In genomic region chr12:54018608-54018984, GRCh38 we compare ENCODE assay signal across 10 cellular contexts. TPM values are rescaled to one million over a fixed set of nuclear protein-coding genes. Genes with fewer than 3 reads are reported as not detected.
DNase-seq lines count a peak whose midpoint lies in the region; ATAC-seq and TF ChIP-seq lines count a peak whose summit lies in the region.
"Had no signal": no experiment of that assay in that cellular context is flagged by ENCODE, and none has a peak within 500 bp of the region (broad histone marks: within the 10 kb centered on the region; RNA-seq: fewer than 3 reads in every experiment).

No MANE protein-coding gene starts in this region.

- peak overlapping the region; percentile 82 for H3K4me3 Mint-ChIP-seq in activated T-helper 1 cell treated with anti-CD3 and anti-CD28 coated beads, Interleukin-12 subunit alpha, Interleukin-12 subunit beta, Interleukin-2, Interleukin-4 antibody, amounts not matched to agents 30 ng/mL and 10 ng/mL and 1 ng/mL, durations not matched to agents 14 hours and 24 hours and 36 hours

- peaks cover 27% of the 10 kb centered on the region; the same call in 1 of the 2 replicates for H3K4me1 ChIP-seq in HUES48 (ENCODE audit: control insufficient read depth, insufficient read depth, low read length)
- H3K4me1 ChIP-seq in mucosa of descending colon (ENCODE audit: low read depth) = peaks cover 6% of the 10 kb centered on the region

- H3K4me3 ChIP-seq in BJ (ENCODE audit: low read depth, low read length) = peak overlapping the region; percentile 72
- H3K4me3 ChIP-seq in HUES48 (ENCODE audit: low read depth, low read length) = peak overlapping the region; percentile 34; the same call in 1 of the 2 replicates
- no peak overlapping the region for H3K4me3 ChIP-seq in mucosa of descending colon

- H3K27me3 ChIP-seq in BJ (ENCODE audit: control insufficient read depth, insufficient read depth, low read length) = peaks cover 13% of the 10 kb centered on the region
- H3K27me3 ChIP-seq in HUES48 (ENCODE audit: control insufficient read depth, insufficient read depth, low read length) = peaks cover 100% of the 10 kb centered on the region

- POLR2A ChIA-PET in BJ (lab: Charles Lee) = no interaction called here

- DNase-seq in BJ (ENCODE audit: low read depth) (no peak), myocyte (ENCODE audit: low read depth) (peak; percentile 75), NCI-H526 (lab: John Stamatoyannopoulos, UW) (no peak), mucosa of descending colon (no peak), 8988T (no peak)
- DNase-seq in activated T-helper 1 cell treated with anti-CD3 and anti-CD28 coated beads, Interleukin-12 subunit alpha, Interleukin-12 subunit beta, Interleukin-2, Interleukin-4 antibody, amounts not matched to agents 30 ng/mL and 10 ng/mL and 1 ng/mL, durations not matched to agents 14 hours and 24 hours and 36 hours (ENCODE audit: low spot score) = no peak
- no peak for DNase-seq in activated CD4-positive, alpha-beta T cell treated with anti-CD3 and anti-CD28 coated beads for 1 hour
- DNase-seq: NCI-H2029 treated with DMSO at 0.1 percent for 48 hours had no signal

- no peaks in the 10 kb centered on the region for H3K36me3 Mint-ChIP-seq in activated T-helper 1 cell treated with anti-CD3 and anti-CD28 coated beads, Interleukin-12 subunit alpha, Interleukin-12 subunit beta, Interleukin-2, Interleukin-4 antibody, amounts not matched to agents 30 ng/mL and 10 ng/mL and 1 ng/mL, durations not matched to agents 14 hours and 24 hours and 36 hours (ENCODE audit: low read depth)

- no peaks in the 10 kb centered on the region for H3K36me3 ChIP-seq in BJ (ENCODE audit: control insufficient read depth, insufficient read depth, low read length)
- no peaks in the 10 kb centered on the region for H3K36me3 ChIP-seq in HUES48 (ENCODE audit: control insufficient read depth, insufficient read depth, low read length)
- no peaks in the 10 kb centered on the region for H3K36me3 ChIP-seq in mucosa of descending colon (ENCODE audit: low read depth)

- no peak for ATAC-seq in mucosa of descending colon

- no peak overlapping the region for H3K9ac ChIP-seq in HUES48 (ENCODE audit: low read depth, low read length)

- TF ChIP-seq CTCF in BJ (IDR thresholded peaks at IDR 0.05; ENCODE audit: insufficient read depth, low read depth, low read length) (no peak), mucosa of descending colon (IDR thresholded peaks at IDR 0.05) (no peak)

- CTCF ChIA-PET in BJ (lab: Yijun Ruan, JAX) = no interaction called here

- H3K9me3 ChIP-seq in HUES48 (ENCODE audit: control insufficient read depth, insufficient read depth, low read length) = no peaks in the 10 kb centered on the region
- no peaks in the 10 kb centered on the region for H3K9me3 ChIP-seq in mucosa of descending colon

- H3K4me1 Mint-ChIP-seq in activated T-helper 1 cell treated with anti-CD3 and anti-CD28 coated beads, Interleukin-12 subunit alpha, Interleukin-12 subunit beta, Interleukin-2, Interleukin-4 antibody, amounts not matched to agents 30 ng/mL and 10 ng/mL and 1 ng/mL, durations not matched to agents 14 hours and 24 hours and 36 hours (ENCODE audit: low read depth) = peaks cover 21% of the 10 kb centered on the region

- no peaks in the 10 kb centered on the region for H3K9me3 Mint-ChIP-seq in activated T-helper 1 cell treated with anti-CD3 and anti-CD28 coated beads, Interleukin-12 subunit alpha, Interleukin-12 subunit beta, Interleukin-2, Interleukin-4 antibody, amounts not matched to agents 30 ng/mL and 10 ng/mL and 1 ng/mL, durations not matched to agents 14 hours and 24 hours and 36 hours

- no peak overlapping the region for H3K27ac Mint-ChIP-seq in activated T-helper 1 cell treated with anti-CD3 and anti-CD28 coated beads, Interleukin-12 subunit alpha, Interleukin-12 subunit beta, Interleukin-2, Interleukin-4 antibody, amounts not matched to agents 30 ng/mL and 10 ng/mL and 1 ng/mL, durations not matched to agents 14 hours and 24 hours and 36 hours

- H3K27me3 Mint-ChIP-seq in activated T-helper 1 cell treated with anti-CD3 and anti-CD28 coated beads, Interleukin-12 subunit alpha, Interleukin-12 subunit beta, Interleukin-2, Interleukin-4 antibody, amounts not matched to agents 30 ng/mL and 10 ng/mL and 1 ng/mL, durations not matched to agents 14 hours and 24 hours and 36 hours (ENCODE audit: insufficient read depth) = peaks cover 71% of the 10 kb centered on the region

- intact Hi-C loops in activated T-helper 1 cell treated with anti-CD3 and anti-CD28 coated beads, Interleukin-12 subunit alpha, Interleukin-12 subunit beta, Interleukin-2, Interleukin-4 antibody, amounts not matched to agents 30 ng/mL and 10 ng/mL and 1 ng/mL, durations not matched to agents 14 hours and 24 hours and 36 hours (cut with micrococcal nuclease) = loop anchor here (2.0 kb wide), 1 partner anchor 14 kb away; the partner anchor contains the start of gene HOXC5
- intact Hi-C loops in mucosa of descending colon (cut with DNase I, micrococcal nuclease) = no loop called here

- H3K27ac ChIP-seq in HUES48 (ENCODE audit: low read depth, low read length) = no peak overlapping the region

RNA-seq across cellular contexts. Expression of gene HOXC6, which starts 9.6 kb away (rescaled TPM):
- polyA plus RNA-seq in BJ (2011; rRNA removed) = 4.5 and 5.9 TPM in 2 replicates
- polyA minus RNA-seq in BJ (2011; rRNA and poly(A)+ RNA removed) = 1.8 and 2.1 TPM in 2 replicates
- total RNA-seq in activated T-helper 1 cell treated with anti-CD3 and anti-CD28 coated beads, Interleukin-12 subunit alpha, Interleukin-12 subunit beta, Interleukin-2, Interleukin-4 antibody, amounts not matched to agents 30 ng/mL and 10 ng/mL and 1 ng/mL, durations not matched to agents 14 hours and 24 hours and 36 hours = not detected in 2 replicates
- total RNA-seq in myocyte = 1.6 and 2.3 TPM in 2 replicates
- polyA plus RNA-seq in myocyte (2012) = 21.8 TPM
- under 1 TPM in 2 of 3 donors, not detected in 1; 0.22 to 0.32 TPM for total RNA-seq in mucosa of descending colon
- total RNA-seq: lung microvascular endothelial cell had no signal

RNA-seq across cellular contexts. Expression of gene HOXC8, which starts 9.8 kb away (rescaled TPM):
- 1.6 and 1.8 TPM in 2 replicates for polyA plus RNA-seq in BJ (2011; rRNA removed)
- 0.51 and 0.62 TPM in 2 replicates for polyA minus RNA-seq in BJ (2011; rRNA and poly(A)+ RNA removed)
- total RNA-seq in activated T-helper 1 cell treated with anti-CD3 and anti-CD28 coated beads, Interleukin-12 subunit alpha, Interleukin-12 subunit beta, Interleukin-2, Interleukin-4 antibody, amounts not matched to agents 30 ng/mL and 10 ng/mL and 1 ng/mL, durations not matched to agents 14 hours and 24 hours and 36 hours = not detected in 2 replicates
- total RNA-seq in myocyte (9.9 and 11.4 TPM in 2 replicates), mucosa of descending colon (not detected)
- 23.7 TPM for polyA plus RNA-seq in myocyte (2012)
- total RNA-seq: lung microvascular endothelial cell had no signal

RNA-seq across cellular contexts. Expression of gene HOXC5, which starts 14.3 kb away (rescaled TPM):
- polyA plus RNA-seq in BJ (2011; rRNA removed) = 0.06 TPM in 1 of 2 replicates, not detected in the other
- polyA minus RNA-seq in BJ (2011; rRNA and poly(A)+ RNA removed) = 0.24 and 0.36 TPM in 2 replicates
- not detected in 2 replicates for total RNA-seq in activated T-helper 1 cell treated with anti-CD3 and anti-CD28 coated beads, Interleukin-12 subunit alpha, Interleukin-12 subunit beta, Interleukin-2, Interleukin-4 antibody, amounts not matched to agents 30 ng/mL and 10 ng/mL and 1 ng/mL, durations not matched to agents 14 hours and 24 hours and 36 hours
- total RNA-seq in myocyte (1.2 and 1.4 TPM in 2 replicates), mucosa of descending colon (not detected)
- polyA plus RNA-seq in myocyte (2012) = 0.71 TPM
- total RNA-seq: lung microvascular endothelial cell had no signal

RNA-seq across cellular contexts. Expression of gene HOXC9, which starts 18.6 kb away (rescaled TPM):
- 1.2 and 1.8 TPM in 2 replicates for polyA plus RNA-seq in BJ (2011; rRNA removed)
- 0.19 and 0.41 TPM in 2 replicates for polyA minus RNA-seq in BJ (2011; rRNA and poly(A)+ RNA removed)
- total RNA-seq in activated T-helper 1 cell treated with anti-CD3 and anti-CD28 coated beads, Interleukin-12 subunit alpha, Interleukin-12 subunit beta, Interleukin-2, Interleukin-4 antibody, amounts not matched to agents 30 ng/mL and 10 ng/mL and 1 ng/mL, durations not matched to agents 14 hours and 24 hours and 36 hours = not detected in 2 replicates
- total RNA-seq in myocyte (9.6 and 11.7 TPM in 2 replicates), mucosa of descending colon (not detected)
- polyA plus RNA-seq in myocyte (2012) = 11.8 TPM
- total RNA-seq: lung microvascular endothelial cell had no signal

RNA-seq across cellular contexts. Expression of gene HOXC10, which starts 33.6 kb away (rescaled TPM):
- polyA plus RNA-seq in BJ (2011; rRNA removed) = 13.9 and 14.9 TPM in 2 replicates
- 5.2 and 10.6 TPM in 2 replicates for polyA minus RNA-seq in BJ (2011; rRNA and poly(A)+ RNA removed)
- total RNA-seq in activated T-helper 1 cell treated with anti-CD3 and anti-CD28 coated beads, Interleukin-12 subunit alpha, Interleukin-12 subunit beta, Interleukin-2, Interleukin-4 antibody, amounts not matched to agents 30 ng/mL and 10 ng/mL and 1 ng/mL, durations not matched to agents 14 hours and 24 hours and 36 hours = not detected in 2 replicates
- total RNA-seq in myocyte = 3.7 and 4.0 TPM in 2 replicates
- 16.6 TPM for polyA plus RNA-seq in myocyte (2012)
- not detected for total RNA-seq in mucosa of descending colon
- total RNA-seq: lung microvascular endothelial cell had no signal

Comparison
In these comparisons a context has a peak if more than half of its experiments do, and no peak if none do; other contexts are left out.
1. RNA of gene HOXC8, which starts 9.8 kb away (total RNA-seq): 9.9 to 11.4 TPM in myocyte; not detected in activated T-helper 1 cell treated with anti-CD3 and anti-CD28 coated beads, Interleukin-12 subunit alpha, Interleukin-12 subunit beta, Interleukin-2, Interleukin-4 antibody, amounts not matched to agents 30 ng/mL and 10 ng/mL and 1 ng/mL, durations not matched to agents 14 hours and 24 hours and 36 hours and not detected in mucosa of descending colon; every median in the first group is over 10 times any median in the second.